ENCODE assay signal across 8 cellular contexts in genomic region chr3:42601898-42602581, GRCh38. TPM values are rescaled to one million over a fixed set of nuclear protein-coding genes. Genes with fewer than 3 reads are reported as not detected.
DNase-seq lines count a peak whose midpoint lies in the region; ATAC-seq and TF ChIP-seq lines count a peak whose summit lies in the region.

No MANE protein-coding gene starts in this region.

- no peak overlapping the region for H3K18ac ChIP-seq in trophoblast cell (ENCODE audit: low read length)

- no peaks in the 10 kb centered on the region for H3K9me2 ChIP-seq in PC-3 (replicated peaks; ENCODE audit: low read length)

- peaks cover 0 to 2% of the 10 kb centered on the region in 2 donors for H3K9me3 Mint-ChIP-seq in effector memory CD8-positive, alpha-beta T cell

- no CpG with 5 or more reads among the region's 9 CpGs for WGBS in trophoblast cell (ENCODE audit: extremely low coverage, insufficient coverage, insufficient read length)

- no peak overlapping the region for H2BK120ac ChIP-seq in trophoblast cell (ENCODE audit: insufficient read depth, low read length, poor library complexity)

- no peak overlapping the region for H2AK5ac ChIP-seq in trophoblast cell (ENCODE audit: low read length)

- H2BK12ac ChIP-seq in trophoblast cell (ENCODE audit: low read length) = no peak overlapping the region

- H2BK5ac ChIP-seq in trophoblast cell (ENCODE audit: low read depth, low read length, poor library complexity) = no peak overlapping the region

- H3K4me2 ChIP-seq in PC-3 (ENCODE audit: low read length) (peak overlapping the region; percentile 89), trophoblast cell (ENCODE audit: low read length) (peak overlapping the region; percentile 61)

- no peak overlapping the region for H2AFZ ChIP-seq in PC-3 (ENCODE audit: low read length)
- no peak overlapping the region for H2AFZ ChIP-seq in trophoblast cell (ENCODE audit: insufficient read depth, low read length, poor library complexity)

- no peaks in the 10 kb centered on the region for H3K27me3 ChIP-seq in PC-3 (ENCODE audit: low read length)
- no peaks in the 10 kb centered on the region for H3K27me3 ChIP-seq in trophoblast cell (ENCODE audit: insufficient read depth, low read length)

- peak overlapping the region; percentile 83 for H3K4me3 ChIP-seq in PC-3 (ENCODE audit: low read length)
- no peak overlapping the region for H3K4me3 ChIP-seq in trophoblast cell (ENCODE audit: low read depth, low read length)

- DNase-seq in NCI-H510A treated with DMSO at 0.1 percent for 48 hours (lab: John Stamatoyannopoulos, UW) = peak; percentile 22
- DNase-seq in NCI-H510A (lab: John Stamatoyannopoulos, UW) = no peak
- peak; percentile 35 for DNase-seq in PC-3
- no peak for DNase-seq in effector memory CD8-positive, alpha-beta T cell
- DNase-seq in trophoblast cell = peak in 1 of 2 donors; percentile 32
- no peak for DNase-seq in stimulated activated CD4-positive, alpha-beta T cell treated with anti-CD3 and anti-CD28 coated beads, Interleukin-1b, Interleukin-23, amount 100 ng/mL, for 48 hours
- no peak for DNase-seq in NCI-H446 (lab: John Stamatoyannopoulos, UW)

- no peak overlapping the region for H4K91ac ChIP-seq in trophoblast cell (ENCODE audit: low read depth, low read length)

- H3K79me1 ChIP-seq in trophoblast cell (ENCODE audit: low read length) = peaks cover 6% of the 10 kb centered on the region

- peaks cover 6% of the 10 kb centered on the region for H3F3A ChIP-seq in PC-3 (ENCODE audit: low read length, unreplicated experiment)

- no peak overlapping the region for H3K14ac ChIP-seq in trophoblast cell (ENCODE audit: low read length)

- CTCF ChIA-PET in PC-3 (lab: Charles Lee) = interaction anchor here (0.9 to 1.2 kb wide), 2 partner anchors 11 to 12 kb away, joined by 3 to 8 read pairs; no protein-coding TSS in a partner anchor

- H4K20me1 ChIP-seq in PC-3 (ENCODE audit: low read length) = peaks cover 34% of the 10 kb centered on the region

- H3K79me2 ChIP-seq in PC-3 (ENCODE audit: low read length) (peaks cover 63% of the 10 kb centered on the region), trophoblast cell (ENCODE audit: control insufficient read depth, insufficient read depth, low read length, poor library complexity) (peaks cover 9% of the 10 kb centered on the region)

- intact Hi-C loops in PC-3 (cut with micrococcal nuclease) = loop anchor here (2.0 kb wide), 1 partner anchor 51 kb away; the partner anchor contains the start of gene ZBTB47

- no peaks in the 10 kb centered on the region for H3K27me3 Mint-ChIP-seq in effector memory CD8-positive, alpha-beta T cell

- H3K4me1 ChIP-seq in PC-3 (ENCODE audit: insufficient read depth, low read length) (peaks cover 14% of the 10 kb centered on the region), trophoblast cell (ENCODE audit: control insufficient read depth in 1 of 2, insufficient read depth in 2 of 2, low read length in 2 of 2) (peaks cover 2% of the 10 kb centered on the region in 2 experiments)

- peaks cover 55% of the 10 kb centered on the region for H3K36me3 Mint-ChIP-seq in effector memory CD8-positive, alpha-beta T cell (ENCODE audit: insufficient read depth)

- ATAC-seq in PC-3 (no peak), GM21576 (IDR thresholded peaks at IDR 0.05; ENCODE audit: unreplicated experiment) (no peak)
- no peak for ATAC-seq in effector memory CD8-positive, alpha-beta T cell (replicated peaks)

- H3K9me3 ChIP-seq in PC-3 (ENCODE audit: low read length) (no peaks in the 10 kb centered on the region), trophoblast cell (ENCODE audit: insufficient read depth, low read depth, low read length) (no peaks in the 10 kb centered on the region)

- H3K9ac ChIP-seq in PC-3 (ENCODE audit: low read length) (peak overlapping the region; percentile 91), trophoblast cell (ENCODE audit: low read length) (peak overlapping the region; percentile 5)

- no peak overlapping the region for H4K12ac ChIP-seq in trophoblast cell (ENCODE audit: low read depth, low read length)

- BruUV-seq in PC-3 (replicated peaks; lab: Mats Ljungman, UMichigan) = no TSS peak

- H3K4ac ChIP-seq in trophoblast cell (ENCODE audit: low read depth, low read length) = peak overlapping the region; percentile 99

- peak; percentile 44 for TF ChIP-seq CTCF in PC-3 (conservative IDR thresholded peaks at IDR 0.05; ENCODE audit: low read depth, low read length)

- POLR2A ChIA-PET in PC-3 (lab: Charles Lee; ENCODE audit: unreplicated experiment) = no interaction called here

- no peak overlapping the region for H3K23ac ChIP-seq in trophoblast cell (ENCODE audit: low read length)

- no peak overlapping the region for H3K27ac ChIP-seq in PC-3 (ENCODE audit: low read length)
- no peak overlapping the region for H3K27ac ChIP-seq in trophoblast cell (ENCODE audit: low read depth, low read length)

- no peak overlapping the region for H4K8ac ChIP-seq in trophoblast cell (ENCODE audit: low read depth, low read length)

- H3K4me1 Mint-ChIP-seq in effector memory CD8-positive, alpha-beta T cell (ENCODE audit: low read depth in 2 of 2) = peaks cover 21 to 48% of the 10 kb centered on the region in 2 donors

- peak overlapping the region in 1 of 2 donors; percentile 94 for H3K27ac Mint-ChIP-seq in effector memory CD8-positive, alpha-beta T cell

- peak overlapping the region; percentile 93 to 94 for H3K4me3 Mint-ChIP-seq in effector memory CD8-positive, alpha-beta T cell

- H3K36me3 ChIP-seq in PC-3 (ENCODE audit: low read depth, low read length) (peaks cover 5% of the 10 kb centered on the region; the same call in 1 of the 2 replicates), trophoblast cell (ENCODE audit: control insufficient read depth in 1 of 2, insufficient read depth in 2 of 2, low read length in 2 of 2) (peaks cover 0 to 5% of the 10 kb centered on the region in 2 experiments)

RNA-seq across cellular contexts. Expression of gene NKTR, which starts 1.6 kb away (rescaled TPM):
- 35.3 and 37.6 TPM in 2 replicates for total RNA-seq in PC-3 (2014; rRNA removed)
- polyA plus RNA-seq in trophoblast cell (2013) = 35.3 and 36.7 TPM in 2 replicates

RNA-seq across cellular contexts. Expression of gene SS18L2, which starts 11.4 kb away (rescaled TPM):
- 31.1 and 36.8 TPM in 2 replicates for total RNA-seq in PC-3 (2014; rRNA removed)
- 38.8 and 38.9 TPM in 2 replicates for polyA plus RNA-seq in trophoblast cell (2013)

RNA-seq across cellular contexts. Expression of gene SEC22C, which starts 20.3 kb away (rescaled TPM):
- 43.2 and 63.3 TPM in 2 replicates for total RNA-seq in PC-3 (2014; rRNA removed)
- polyA plus RNA-seq in trophoblast cell (2013) = 16.7 and 18.1 TPM in 2 replicates

RNA-seq across cellular contexts. Expression of gene ZBTB47, which starts 51.5 kb away (rescaled TPM):
- total RNA-seq in PC-3 (2014; rRNA removed) = 9.5 and 10.8 TPM in 2 replicates
- 3.2 and 3.4 TPM in 2 replicates for polyA plus RNA-seq in trophoblast cell (2013)

Comparison
In these comparisons a context has a peak if more than half of its experiments do, and no peak if none do; other contexts are left out.
1. DNase-seq: peak in NCI-H510A treated with DMSO at 0.1 percent for 48 hours (single experiment) and PC-3 (single experiment); none in NCI-H510A (single experiment), effector memory CD8-positive, alpha-beta T cell (0 of 3), stimulated activated CD4-positive, alpha-beta T cell treated with anti-CD3 and anti-CD28 coated beads, Interleukin-1b, Interleukin-23, amount 100 ng/mL, for 48 hours (single experiment) and NCI-H446 (0 of 2).